ENCODE assay signal across 7 cellular contexts in genomic region chr13:104678161-104678560, GRCh38.
"Had no signal": no experiment of that assay in that cellular context is flagged by ENCODE, and none has a peak within 500 bp of the region (broad histone marks: within the 10 kb centered on the region; RNA-seq: fewer than 3 reads in every experiment).

No MANE protein-coding gene starts in this region.

- H3K27ac ChIP-seq: HL-60, KMS-11 had no signal

- ATAC-seq: HepG2, K562 had no signal

- H3K4me3 ChIP-seq: K562 had no signal

- DNase-seq: IMR-90, KBM-7, KG1 had no signal
